In the genomic region with DNA sequence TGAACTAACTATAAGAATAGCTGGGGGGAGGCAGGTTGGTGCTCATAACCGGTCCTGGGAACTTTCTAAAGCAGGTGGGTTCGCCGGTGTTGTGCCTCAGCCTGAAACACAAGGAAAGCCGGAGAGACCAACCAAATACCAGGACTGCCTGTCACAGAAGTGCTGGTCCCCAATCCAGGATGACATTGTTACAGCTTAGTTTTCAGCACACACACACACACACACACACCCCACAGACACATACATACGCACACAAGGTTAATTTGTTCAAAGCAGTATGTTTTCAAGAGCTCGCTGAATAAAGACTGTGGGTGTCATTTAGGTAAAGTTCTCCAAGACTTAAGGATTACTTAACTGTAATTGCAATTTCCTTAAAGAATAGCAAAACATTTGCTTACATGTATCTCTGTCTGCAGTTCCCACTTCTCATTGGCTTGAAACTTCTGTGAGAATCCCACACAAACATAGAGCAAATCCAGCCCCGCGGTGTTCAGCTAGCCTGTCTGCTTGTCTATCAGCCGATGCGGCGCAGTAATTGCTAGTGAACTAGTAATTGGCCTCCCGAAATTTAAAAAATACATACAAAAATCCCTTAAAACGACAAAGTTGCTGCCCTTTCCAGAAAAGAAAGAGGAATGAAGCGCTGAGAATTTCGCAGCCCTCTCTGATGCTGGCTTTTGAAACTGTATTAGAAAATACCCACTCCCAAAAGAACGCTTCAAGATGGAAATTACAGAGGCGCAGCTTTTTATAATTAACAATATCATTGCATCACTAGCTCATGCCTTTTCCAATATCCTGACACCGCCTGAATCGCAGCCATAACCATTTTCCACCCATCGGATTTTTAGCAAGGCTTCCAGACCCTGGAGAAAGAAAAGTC, we compare ENCODE assay signal across 8 cellular contexts. TPM values are rescaled to one million over a fixed set of nuclear protein-coding genes. Genes with fewer than 3 reads are reported as not detected.
DNase-seq lines count a peak whose midpoint lies in the region; ATAC-seq, FAIRE-seq and TF ChIP-seq lines count a peak whose summit lies in the region.

No MANE protein-coding gene starts in this region.

- intact Hi-C loops in Calu3 (cut with micrococcal nuclease; ENCODE audit: unreplicated experiment), result no loop called here

- H3K27ac Mint-ChIP-seq in Calu3 (ENCODE audit: unreplicated experiment), result no peak overlapping the region

- no peaks in the 10 kb centered on the region for H3K36me3 ChIP-seq in osteoblast (ENCODE audit: insufficient read depth, low read length)

- H3K4me2 ChIP-seq in osteoblast (ENCODE audit: insufficient read depth, low read length), result peak overlapping the region; percentile 86

- peaks cover 9% of the 10 kb centered on the region for H3K36me3 Mint-ChIP-seq in Calu3 (ENCODE audit: insufficient read depth, unreplicated experiment)

- H3K9me3 ChIP-seq in osteoblast (ENCODE audit: low read depth, low read length), result no peaks in the 10 kb centered on the region

- no TSS peak for BruUV-seq in Calu3 (replicated peaks; lab: Mats Ljungman, UMichigan)

- peak overlapping the region; percentile 28 for H3K27ac ChIP-seq in osteoblast (ENCODE audit: low read depth, low read length)

- peaks cover 35% of the 10 kb centered on the region for H3K27me3 Mint-ChIP-seq in Calu3 (ENCODE audit: unreplicated experiment)

- CTCF ChIA-PET in Calu3 (lab: Charles Lee), result interaction anchor here (0.7 kb wide), 1 partner anchor 41 kb away, joined by 4 read pairs; no protein-coding TSS in a partner anchor

- peak overlapping the region; percentile 84 for H3K4me3 ChIP-seq in fibroblast of the aortic adventitia (ENCODE audit: low read depth, low read length)
- peak overlapping the region; percentile 78 for H3K4me3 ChIP-seq in osteoblast (ENCODE audit: insufficient read depth, low read length)

- peak overlapping the region; percentile 80 for H3K4me3 Mint-ChIP-seq in Calu3 (ENCODE audit: low read depth, unreplicated experiment)

- H4K20me1 ChIP-seq in osteoblast (ENCODE audit: insufficient read depth, low read length), result no peaks in the 10 kb centered on the region

- H3K79me2 ChIP-seq in osteoblast (ENCODE audit: insufficient read depth, low read length), result peaks cover 4% of the 10 kb centered on the region

- H3K4me1 Mint-ChIP-seq in Calu3 (ENCODE audit: low read depth, unreplicated experiment), result no peaks in the 10 kb centered on the region

- H3K4me1 ChIP-seq in osteoblast (ENCODE audit: insufficient read depth, low read length), result peaks cover 13% of the 10 kb centered on the region

- peak overlapping the region; percentile 76 for H2AFZ ChIP-seq in osteoblast (ENCODE audit: low read length)

- ATAC-seq in SK-N-SH treated with all-trans-retinoic acid at 6 μM for 48 hours (peak; percentile 54), HG02970 (IDR thresholded peaks at IDR 0.05; ENCODE audit: low FRiP score, unreplicated experiment) (no peak)

- DNase-seq in Calu3 (no peak), fibroblast of the aortic adventitia (ENCODE audit: low read depth) (peak; percentile 56), osteoblast (ENCODE audit: insufficient read length, low spot score, missing footprints) (peak; percentile 83), mesenteric fat pad (ENCODE audit: low spot score) (no peak), MV-4-11 (lab: John Stamatoyannopoulos, UW) (no peak), RCC 7860 (ENCODE audit: low spot score) (no peak)

- no peak for TF ChIP-seq CTCF in Calu3 (IDR thresholded peaks at IDR 0.05; ENCODE audit: unreplicated experiment)
- TF ChIP-seq CTCF in fibroblast of the aortic adventitia (IDR thresholded peaks at IDR 0.05; ENCODE audit: insufficient read depth, low read length), result no peak
- no peak for TF ChIP-seq CTCF in osteoblast (IDR thresholded peaks at IDR 0.05; ENCODE audit: extremely low read depth, low read depth, low read length)

- H3K27me3 ChIP-seq in osteoblast (ENCODE audit: insufficient read depth, low read length), result no peaks in the 10 kb centered on the region

- H3K9me3 Mint-ChIP-seq in Calu3 (ENCODE audit: low read depth, unreplicated experiment), result no peaks in the 10 kb centered on the region

- no peak for FAIRE-seq in RCC 7860 (lab: Jason Lieb, UNC)

TF ChIP-seq in SK-N-SH treated with all-trans-retinoic acid at 6 μM for 48 hours, 23 proteins besides CTCF, POLR2A, EP300 and RAD21 (continues in another document):
- TF ChIP-seq PPARA (CRISPR knock-in tag; IDR thresholded peaks at IDR 0.05; ENCODE audit: borderline replicate concordance), result no peak
- no peak for TF ChIP-seq RARB (CRISPR knock-in tag; IDR thresholded peaks at IDR 0.05)
- TF ChIP-seq ARNTL (CRISPR knock-in tag; IDR thresholded peaks at IDR 0.05; ENCODE audit: borderline replicate concordance, low read depth), result no peak
- TF ChIP-seq, protein P1, sequence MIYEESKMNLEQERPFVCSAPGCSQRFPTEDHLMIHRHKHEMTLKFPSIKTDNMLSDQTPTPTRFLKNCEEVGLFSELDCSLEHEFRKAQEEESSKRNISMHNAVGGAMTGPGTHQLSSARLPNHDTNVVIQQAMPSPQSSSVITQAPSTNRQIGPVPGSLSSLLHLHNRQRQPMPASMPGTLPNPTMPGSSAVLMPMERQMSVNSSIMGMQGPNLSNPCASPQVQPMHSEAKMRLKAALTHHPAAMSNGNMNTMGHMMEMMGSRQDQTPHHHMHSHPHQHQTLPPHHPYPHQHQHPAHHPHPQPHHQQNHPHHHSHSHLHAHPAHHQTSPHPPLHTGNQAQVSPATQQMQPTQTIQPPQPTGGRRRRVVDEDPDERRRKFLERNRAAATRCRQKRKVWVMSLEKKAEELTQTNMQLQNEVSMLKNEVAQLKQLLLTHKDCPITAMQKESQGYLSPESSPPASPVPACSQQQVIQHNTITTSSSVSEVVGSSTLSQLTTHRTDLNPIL (CRISPR knock-in tag; IDR thresholded peaks at IDR 0.05; ENCODE audit: low read depth), result no peak
- TF ChIP-seq CSDC2 (CRISPR knock-in tag; IDR thresholded peaks at IDR 0.05), result no peak
- TF ChIP-seq, protein P2, sequence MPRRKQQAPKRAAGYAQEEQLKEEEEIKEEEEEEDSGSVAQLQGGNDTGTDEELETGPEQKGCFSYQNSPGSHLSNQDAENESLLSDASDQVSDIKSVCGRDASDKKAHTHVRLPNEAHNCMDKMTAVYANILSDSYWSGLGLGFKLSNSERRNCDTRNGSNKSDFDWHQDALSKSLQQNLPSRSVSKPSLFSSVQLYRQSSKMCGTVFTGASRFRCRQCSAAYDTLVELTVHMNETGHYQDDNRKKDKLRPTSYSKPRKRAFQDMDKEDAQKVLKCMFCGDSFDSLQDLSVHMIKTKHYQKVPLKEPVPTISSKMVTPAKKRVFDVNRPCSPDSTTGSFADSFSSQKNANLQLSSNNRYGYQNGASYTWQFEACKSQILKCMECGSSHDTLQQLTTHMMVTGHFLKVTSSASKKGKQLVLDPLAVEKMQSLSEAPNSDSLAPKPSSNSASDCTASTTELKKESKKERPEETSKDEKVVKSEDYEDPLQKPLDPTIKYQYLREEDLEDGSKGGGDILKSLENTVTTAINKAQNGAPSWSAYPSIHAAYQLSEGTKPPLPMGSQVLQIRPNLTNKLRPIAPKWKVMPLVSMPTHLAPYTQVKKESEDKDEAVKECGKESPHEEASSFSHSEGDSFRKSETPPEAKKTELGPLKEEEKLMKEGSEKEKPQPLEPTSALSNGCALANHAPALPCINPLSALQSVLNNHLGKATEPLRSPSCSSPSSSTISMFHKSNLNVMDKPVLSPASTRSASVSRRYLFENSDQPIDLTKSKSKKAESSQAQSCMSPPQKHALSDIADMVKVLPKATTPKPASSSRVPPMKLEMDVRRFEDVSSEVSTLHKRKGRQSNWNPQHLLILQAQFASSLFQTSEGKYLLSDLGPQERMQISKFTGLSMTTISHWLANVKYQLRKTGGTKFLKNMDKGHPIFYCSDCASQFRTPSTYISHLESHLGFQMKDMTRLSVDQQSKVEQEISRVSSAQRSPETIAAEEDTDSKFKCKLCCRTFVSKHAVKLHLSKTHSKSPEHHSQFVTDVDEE (CRISPR knock-in tag; IDR thresholded peaks at IDR 0.05), result no peak
- no peak for TF ChIP-seq ZC3H10 (CRISPR knock-in tag; IDR thresholded peaks at IDR 0.05)
- TF ChIP-seq OSR1 (CRISPR knock-in tag; IDR thresholded peaks at IDR 0.05), result no peak
- no peak for TF ChIP-seq ZNF565 (CRISPR knock-in tag; conservative IDR thresholded peaks at IDR 0.05; ENCODE audit: low read depth)
- TF ChIP-seq ZFP3 (CRISPR knock-in tag; IDR thresholded peaks at IDR 0.05), result no peak
- TF ChIP-seq, protein P3, sequence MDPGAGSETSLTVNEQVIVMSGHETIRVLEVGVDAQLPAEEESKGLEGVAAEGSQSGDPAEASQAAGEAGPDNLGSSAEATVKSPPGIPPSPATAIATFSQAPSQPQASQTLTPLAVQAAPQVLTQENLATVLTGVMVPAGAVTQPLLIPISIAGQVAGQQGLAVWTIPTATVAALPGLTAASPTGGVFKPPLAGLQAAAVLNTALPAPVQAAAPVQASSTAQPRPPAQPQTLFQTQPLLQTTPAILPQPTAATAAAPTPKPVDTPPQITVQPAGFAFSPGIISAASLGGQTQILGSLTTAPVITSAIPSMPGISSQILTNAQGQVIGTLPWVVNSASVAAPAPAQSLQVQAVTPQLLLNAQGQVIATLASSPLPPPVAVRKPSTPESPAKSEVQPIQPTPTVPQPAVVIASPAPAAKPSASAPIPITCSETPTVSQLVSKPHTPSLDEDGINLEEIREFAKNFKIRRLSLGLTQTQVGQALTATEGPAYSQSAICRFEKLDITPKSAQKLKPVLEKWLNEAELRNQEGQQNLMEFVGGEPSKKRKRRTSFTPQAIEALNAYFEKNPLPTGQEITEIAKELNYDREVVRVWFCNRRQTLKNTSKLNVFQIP (CRISPR knock-in tag; IDR thresholded peaks at IDR 0.05; ENCODE audit: borderline replicate concordance, low read depth), result no peak
- TF ChIP-seq, protein P4, sequence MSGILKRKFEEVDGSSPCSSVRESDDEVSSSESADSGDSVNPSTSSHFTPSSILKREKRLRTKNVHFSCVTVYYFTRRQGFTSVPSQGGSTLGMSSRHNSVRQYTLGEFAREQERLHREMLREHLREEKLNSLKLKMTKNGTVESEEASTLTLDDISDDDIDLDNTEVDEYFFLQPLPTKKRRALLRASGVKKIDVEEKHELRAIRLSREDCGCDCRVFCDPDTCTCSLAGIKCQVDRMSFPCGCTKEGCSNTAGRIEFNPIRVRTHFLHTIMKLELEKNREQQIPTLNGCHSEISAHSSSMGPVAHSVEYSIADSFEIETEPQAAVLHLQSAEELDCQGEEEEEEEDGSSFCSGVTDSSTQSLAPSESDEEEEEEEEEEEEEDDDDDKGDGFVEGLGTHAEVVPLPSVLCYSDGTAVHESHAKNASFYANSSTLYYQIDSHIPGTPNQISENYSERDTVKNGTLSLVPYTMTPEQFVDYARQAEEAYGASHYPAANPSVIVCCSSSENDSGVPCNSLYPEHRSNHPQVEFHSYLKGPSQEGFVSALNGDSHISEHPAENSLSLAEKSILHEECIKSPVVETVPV (CRISPR knock-in tag; IDR thresholded peaks at IDR 0.05), result no peak
- no peak for TF ChIP-seq TOX (CRISPR knock-in tag; IDR thresholded peaks at IDR 0.05; ENCODE audit: borderline replicate concordance)
- TF ChIP-seq TCF4 (CRISPR knock-in tag; IDR thresholded peaks at IDR 0.05; ENCODE audit: borderline replicate concordance), result no peak
- TF ChIP-seq BACH2 (CRISPR knock-in tag; IDR thresholded peaks at IDR 0.05; ENCODE audit: borderline replicate concordance), result no peak

RNA-seq across cellular contexts. Expression of a gene that starts 0.9 kb away (rescaled TPM):
- total RNA-seq in Calu3 (2022) (0.39 and 0.90 TPM in 2 replicates), fibroblast of the aortic adventitia (ENCODE audit: low replicate concordance) (56.8 and 137 TPM in 2 replicates), osteoblast (22.1 and 27.7 TPM in 2 replicates), mesenteric fat pad (183 TPM)

Comparison
In these comparisons a context has a peak if more than half of its experiments do, and no peak if none do; other contexts are left out.
1. DNase-seq: peak in fibroblast of the aortic adventitia (single experiment) and osteoblast (single experiment); none in Calu3 (single experiment), mesenteric fat pad (single experiment), MV-4-11 (single experiment) and RCC 7860 (single experiment).
2. RNA of a gene that starts 0.9 kb away (total RNA-seq): 183 TPM in mesenteric fat pad (single experiment), 56.8 to 137 TPM in fibroblast of the aortic adventitia and 22.1 to 27.7 TPM in osteoblast; 0.39 to 0.90 TPM in Calu3; every median in the first group is over 10 times any median in the second.